In genomic region chr9:132406554-132407122, GRCh38 we compare ENCODE assay signal across 1 cellular context.
TF ChIP-seq lines count a peak whose summit lies in the region.

Gene TTF1, minus strand, starts transcription at chr9:132406840. Its CDS starts 4,019 bp downstream, at chr9:132402821.

TF ChIP-seq in HEK293, 187 proteins besides CTCF, POLR2A, EP300 and RAD21 (continued from another document):
- TF ChIP-seq ZNF148 (tag by site-specific recombination; IDR thresholded peaks at IDR 0.05; ENCODE audit: borderline replicate concordance), result no peak
- no peak for TF ChIP-seq GFI1B (tag by site-specific recombination; IDR thresholded peaks at IDR 0.05)
- no peak for TF ChIP-seq ZNF426 (tag by site-specific recombination; IDR thresholded peaks at IDR 0.05)
- TF ChIP-seq ZNF664 (tag by site-specific recombination; IDR thresholded peaks at IDR 0.05), result no peak
- peak; percentile 23 for TF ChIP-seq ZBTB26 (tag by site-specific recombination; optimal IDR thresholded peaks at IDR 0.05)
- TF ChIP-seq ZNF239 (tag by site-specific recombination; IDR thresholded peaks at IDR 0.05), result no peak
- TF ChIP-seq ZNF19 (tag by site-specific recombination; IDR thresholded peaks at IDR 0.05; ENCODE audit: low read depth), result no peak
- no peak for TF ChIP-seq KLF1 (tag by site-specific recombination; IDR thresholded peaks at IDR 0.05)
- TF ChIP-seq ZNF362 (tag by site-specific recombination; IDR thresholded peaks at IDR 0.05), result peak; percentile 69
- TF ChIP-seq ZNF791 (tag by site-specific recombination; IDR thresholded peaks at IDR 0.05), result no peak
- no peak for TF ChIP-seq MYNN (tag by site-specific recombination; IDR thresholded peaks at IDR 0.05; ENCODE audit: borderline replicate concordance)
- no peak for TF ChIP-seq ZNF121 (tag by site-specific recombination; IDR thresholded peaks at IDR 0.05)
- no peak for TF ChIP-seq TCF7L2 (IDR thresholded peaks at IDR 0.05; ENCODE audit: borderline replicate concordance, low read depth, low read length)
- TF ChIP-seq ZNF302 (tag by site-specific recombination; IDR thresholded peaks at IDR 0.05; ENCODE audit: low read depth), result no peak
- TF ChIP-seq ZNF639 (tag by site-specific recombination; IDR thresholded peaks at IDR 0.05), result no peak
- no peak for TF ChIP-seq ZNF626 (tag by site-specific recombination; IDR thresholded peaks at IDR 0.05)
- no peak for TF ChIP-seq TSHZ1 (tag by site-specific recombination; IDR thresholded peaks at IDR 0.05; ENCODE audit: borderline replicate concordance)
- TF ChIP-seq ZNF202 (tag by site-specific recombination; IDR thresholded peaks at IDR 0.05; ENCODE audit: borderline replicate concordance), result no peak
- TF ChIP-seq ZNF280D (tag by site-specific recombination; IDR thresholded peaks at IDR 0.05), result no peak
- no peak; the same call in 1 of the 2 replicates for TF ChIP-seq ZBTB17 (tag by site-specific recombination; IDR thresholded peaks at IDR 0.05)
- TF ChIP-seq ZNF701 (tag by site-specific recombination; IDR thresholded peaks at IDR 0.05), result no peak
- TF ChIP-seq ZNF600 (tag by site-specific recombination; IDR thresholded peaks at IDR 0.05), result no peak
- TF ChIP-seq ZNF433 (tag by site-specific recombination; IDR thresholded peaks at IDR 0.05; ENCODE audit: low read depth), result no peak
- TF ChIP-seq YY2 (tag by site-specific recombination; IDR thresholded peaks at IDR 0.05), result no peak; the same call in 1 of the 2 replicates
- peak; percentile 48; the same call in 1 of the 2 replicates for TF ChIP-seq SP7 (tag by site-specific recombination; IDR thresholded peaks at IDR 0.05)
- TF ChIP-seq ZNF221 (tag by site-specific recombination; IDR thresholded peaks at IDR 0.05; ENCODE audit: borderline replicate concordance), result no peak
- TF ChIP-seq ZSCAN4 (tag by site-specific recombination; IDR thresholded peaks at IDR 0.05), result no peak
TF ChIP-seq in HEK293: peak in this region for 23.
